In the genomic region with DNA sequence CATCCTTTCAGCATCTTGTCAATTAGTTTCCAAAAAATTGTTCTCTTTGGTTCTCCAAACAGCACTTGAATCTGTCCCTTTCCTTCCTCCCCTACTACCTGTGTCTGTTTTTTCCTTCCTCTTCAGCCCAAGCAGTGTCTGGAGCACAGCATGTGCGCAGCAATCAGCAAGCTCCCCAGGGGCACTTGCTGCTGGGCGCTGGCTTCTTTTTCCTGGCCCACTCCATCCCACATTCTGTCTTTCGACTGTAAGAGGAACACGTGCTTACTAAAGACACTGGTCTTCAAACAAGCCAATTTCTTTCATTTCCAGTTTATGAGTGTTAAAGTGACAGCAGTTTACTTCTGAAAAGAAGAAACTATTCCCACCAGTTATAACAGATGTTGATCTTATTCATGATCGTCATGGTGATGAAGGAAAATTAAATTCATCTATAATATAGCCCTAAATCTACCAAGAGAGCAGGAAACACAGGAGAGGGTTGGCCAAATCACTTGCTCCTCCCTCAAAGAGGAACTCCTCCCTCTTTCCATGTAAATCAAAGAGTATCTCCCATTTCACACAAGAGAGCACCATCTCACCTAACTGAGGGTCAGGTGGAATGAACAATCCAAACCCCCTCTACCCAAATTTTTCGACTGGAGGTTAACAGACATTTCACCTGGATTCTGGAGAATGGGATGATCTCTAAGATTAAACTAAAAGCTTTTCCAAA, we compare ENCODE assay signal across 1 cellular context.
TF ChIP-seq lines count a peak whose summit lies in the region.

No MANE protein-coding gene starts in this region.

TF ChIP-seq in HepG2, 621 proteins besides CTCF, POLR2A, EP300 and RAD21:
- TF ChIP-seq, protein P1, sequence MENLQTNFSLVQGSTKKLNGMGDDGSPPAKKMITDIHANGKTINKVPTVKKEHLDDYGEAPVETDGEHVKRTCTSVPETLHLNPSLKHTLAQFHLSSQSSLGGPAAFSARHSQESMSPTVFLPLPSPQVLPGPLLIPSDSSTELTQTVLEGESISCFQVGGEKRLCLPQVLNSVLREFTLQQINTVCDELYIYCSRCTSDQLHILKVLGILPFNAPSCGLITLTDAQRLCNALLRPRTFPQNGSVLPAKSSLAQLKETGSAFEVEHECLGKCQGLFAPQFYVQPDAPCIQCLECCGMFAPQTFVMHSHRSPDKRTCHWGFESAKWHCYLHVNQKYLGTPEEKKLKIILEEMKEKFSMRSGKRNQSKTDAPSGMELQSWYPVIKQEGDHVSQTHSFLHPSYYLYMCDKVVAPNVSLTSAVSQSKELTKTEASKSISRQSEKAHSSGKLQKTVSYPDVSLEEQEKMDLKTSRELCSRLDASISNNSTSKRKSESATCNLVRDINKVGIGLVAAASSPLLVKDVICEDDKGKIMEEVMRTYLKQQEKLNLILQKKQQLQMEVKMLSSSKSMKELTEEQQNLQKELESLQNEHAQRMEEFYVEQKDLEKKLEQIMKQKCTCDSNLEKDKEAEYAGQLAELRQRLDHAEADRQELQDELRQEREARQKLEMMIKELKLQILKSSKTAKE (CRISPR knock-in tag; IDR thresholded peaks at IDR 0.05; ENCODE audit: borderline replicate concordance) = no peak
- TF ChIP-seq RBM22 (optimal IDR thresholded peaks at IDR 0.05; ENCODE audit: low read length) = peak; percentile 26
